In genomic region chr14:50762001-50762930, GRCh38 we compare ENCODE assay signal across 8 cellular contexts.
DNase-seq lines count a peak whose midpoint lies in the region; ATAC-seq and TF ChIP-seq lines count a peak whose summit lies in the region.

No MANE protein-coding gene starts in this region.

- H3K4me1 ChIP-seq in vagina (peaks cover 32% of the 10 kb centered on the region), upper lobe of left lung (no peaks in the 10 kb centered on the region)

- H3K9me3 ChIP-seq in vagina = no peaks in the 10 kb centered on the region
- no peaks in the 10 kb centered on the region for H3K9me3 ChIP-seq in upper lobe of left lung

- H3K36me3 ChIP-seq in vagina = peaks cover 0 to 54% of the 10 kb centered on the region in 2 donors
- peaks cover 16 to 80% (median 58%) of the 10 kb centered on the region in 4 donors for H3K36me3 ChIP-seq in upper lobe of left lung

- intact Hi-C loops in vagina (cut with DNase I) = no loop called here

- no peaks in the 10 kb centered on the region for H3K27me3 ChIP-seq in vagina
- no peaks in the 10 kb centered on the region for H3K27me3 ChIP-seq in upper lobe of left lung

- DNase-seq in ELR (ENCODE audit: low read depth) = peak; percentile 96
- peak; percentile 72 for DNase-seq in HS-5 (ENCODE audit: low read depth)
- DNase-seq in fibroblast of peridontal ligament (ENCODE audit: extremely low read depth) = peak; percentile 87
- DNase-seq in vagina (ENCODE audit: extremely low spot score in 2 of 2) = no peak
- DNase-seq in cortex of kidney (lab: John Stamatoyannopoulos, UW) = no peak
- no peak for DNase-seq in NCI-H2196 (lab: John Stamatoyannopoulos, UW; ENCODE audit: unreplicated experiment)
- no peak for DNase-seq in upper lobe of left lung

- WGBS in upper lobe of left lung, 2 donors = 93% methylated on average over 9 of the region's 9 CpGs

- no peak for TF ChIP-seq CTCF in vagina (IDR thresholded peaks at IDR 0.05)
- no peak for TF ChIP-seq CTCF in upper lobe of left lung (IDR thresholded peaks at IDR 0.05)

- no peak for TF ChIP-seq EP300 in upper lobe of left lung (IDR thresholded peaks at IDR 0.05)

- H3K27ac ChIP-seq in vagina (peak overlapping the region; percentile 72), upper lobe of left lung (no peak overlapping the region)

- H3K4me3 ChIP-seq in vagina = no peak overlapping the region
- H3K4me3 ChIP-seq in upper lobe of left lung = no peak overlapping the region

- TF ChIP-seq POLR2A in vagina (IDR thresholded peaks at IDR 0.05) (no peak), upper lobe of left lung (IDR thresholded peaks at IDR 0.05) (no peak)

- peak; percentile 77 for ATAC-seq in GM21447 (IDR thresholded peaks at IDR 0.05; ENCODE audit: unreplicated experiment)
- no peak for ATAC-seq in upper lobe of left lung (ENCODE audit: low FRiP score in 2 of 2)

Comparison
In these comparisons a context has a peak if more than half of its experiments do, and no peak if none do; other contexts are left out.
1. DNase-seq: peak in ELR (single experiment), HS-5 (single experiment) and fibroblast of peridontal ligament (single experiment); none in vagina (0 of 2), cortex of kidney (single experiment), NCI-H2196 (single experiment) and upper lobe of left lung (0 of 2).